1 cellular context compared by ENCODE assay signal in the genomic region with DNA sequence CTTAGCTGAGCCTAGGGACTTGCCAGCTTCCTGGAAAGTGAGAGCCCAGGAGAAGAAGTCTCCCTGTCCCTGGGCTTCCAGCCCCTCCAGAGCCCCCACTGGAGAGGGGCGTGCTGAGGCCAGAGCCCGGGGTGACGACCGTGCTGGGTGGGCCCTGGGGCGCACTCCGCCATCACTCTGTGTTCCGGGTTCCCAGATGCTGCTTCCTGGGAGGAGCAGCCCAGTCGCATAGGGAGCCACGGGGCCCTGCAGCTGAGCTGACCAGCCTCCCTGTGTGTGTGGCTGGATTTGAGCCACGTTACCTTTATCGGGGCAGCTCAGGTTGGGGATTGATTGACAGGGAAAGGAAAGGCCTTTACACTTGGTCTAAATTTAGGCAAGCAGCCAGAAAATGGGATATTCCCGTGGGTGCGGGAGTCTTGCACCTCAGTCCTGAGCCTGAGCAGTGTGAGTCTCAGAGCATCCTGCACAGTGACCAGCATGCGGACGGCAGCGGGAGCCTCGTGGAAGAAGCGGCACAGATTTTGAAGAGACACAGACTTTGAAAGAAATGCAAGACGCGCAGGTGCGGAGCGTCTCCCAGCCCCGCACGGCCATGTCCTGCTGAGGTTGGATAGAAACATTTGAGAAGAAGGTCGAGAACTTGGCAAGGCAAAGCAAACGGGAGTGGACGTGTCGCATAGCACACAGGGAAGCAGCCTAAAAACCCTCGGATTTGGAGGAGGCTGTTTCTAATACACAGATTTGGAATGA.
TF ChIP-seq lines count a peak whose summit lies in the region.

No MANE protein-coding gene starts in this region.

TF ChIP-seq in WTC11, 78 proteins besides CTCF, POLR2A, EP300 and RAD21:
- TF ChIP-seq, protein P1, sequence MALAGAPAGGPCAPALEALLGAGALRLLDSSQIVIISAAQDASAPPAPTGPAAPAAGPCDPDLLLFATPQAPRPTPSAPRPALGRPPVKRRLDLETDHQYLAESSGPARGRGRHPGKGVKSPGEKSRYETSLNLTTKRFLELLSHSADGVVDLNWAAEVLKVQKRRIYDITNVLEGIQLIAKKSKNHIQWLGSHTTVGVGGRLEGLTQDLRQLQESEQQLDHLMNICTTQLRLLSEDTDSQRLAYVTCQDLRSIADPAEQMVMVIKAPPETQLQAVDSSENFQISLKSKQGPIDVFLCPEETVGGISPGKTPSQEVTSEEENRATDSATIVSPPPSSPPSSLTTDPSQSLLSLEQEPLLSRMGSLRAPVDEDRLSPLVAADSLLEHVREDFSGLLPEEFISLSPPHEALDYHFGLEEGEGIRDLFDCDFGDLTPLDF (CRISPR knock-in tag; IDR thresholded peaks at IDR 0.05): no peak
- TF ChIP-seq, protein P2, sequence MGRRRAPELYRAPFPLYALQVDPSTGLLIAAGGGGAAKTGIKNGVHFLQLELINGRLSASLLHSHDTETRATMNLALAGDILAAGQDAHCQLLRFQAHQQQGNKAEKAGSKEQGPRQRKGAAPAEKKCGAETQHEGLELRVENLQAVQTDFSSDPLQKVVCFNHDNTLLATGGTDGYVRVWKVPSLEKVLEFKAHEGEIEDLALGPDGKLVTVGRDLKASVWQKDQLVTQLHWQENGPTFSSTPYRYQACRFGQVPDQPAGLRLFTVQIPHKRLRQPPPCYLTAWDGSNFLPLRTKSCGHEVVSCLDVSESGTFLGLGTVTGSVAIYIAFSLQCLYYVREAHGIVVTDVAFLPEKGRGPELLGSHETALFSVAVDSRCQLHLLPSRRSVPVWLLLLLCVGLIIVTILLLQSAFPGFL (CRISPR knock-in tag; IDR thresholded peaks at IDR 0.05; ENCODE audit: borderline replicate concordance): no peak
- TF ChIP-seq ZBTB21 (CRISPR knock-in tag; IDR thresholded peaks at IDR 0.05; ENCODE audit: borderline replicate concordance): no peak
- TF ChIP-seq NFATC4 (CRISPR knock-in tag; IDR thresholded peaks at IDR 0.05): no peak
- TF ChIP-seq NFE2L1 (CRISPR knock-in tag; IDR thresholded peaks at IDR 0.05): no peak
- TF ChIP-seq, protein P3, sequence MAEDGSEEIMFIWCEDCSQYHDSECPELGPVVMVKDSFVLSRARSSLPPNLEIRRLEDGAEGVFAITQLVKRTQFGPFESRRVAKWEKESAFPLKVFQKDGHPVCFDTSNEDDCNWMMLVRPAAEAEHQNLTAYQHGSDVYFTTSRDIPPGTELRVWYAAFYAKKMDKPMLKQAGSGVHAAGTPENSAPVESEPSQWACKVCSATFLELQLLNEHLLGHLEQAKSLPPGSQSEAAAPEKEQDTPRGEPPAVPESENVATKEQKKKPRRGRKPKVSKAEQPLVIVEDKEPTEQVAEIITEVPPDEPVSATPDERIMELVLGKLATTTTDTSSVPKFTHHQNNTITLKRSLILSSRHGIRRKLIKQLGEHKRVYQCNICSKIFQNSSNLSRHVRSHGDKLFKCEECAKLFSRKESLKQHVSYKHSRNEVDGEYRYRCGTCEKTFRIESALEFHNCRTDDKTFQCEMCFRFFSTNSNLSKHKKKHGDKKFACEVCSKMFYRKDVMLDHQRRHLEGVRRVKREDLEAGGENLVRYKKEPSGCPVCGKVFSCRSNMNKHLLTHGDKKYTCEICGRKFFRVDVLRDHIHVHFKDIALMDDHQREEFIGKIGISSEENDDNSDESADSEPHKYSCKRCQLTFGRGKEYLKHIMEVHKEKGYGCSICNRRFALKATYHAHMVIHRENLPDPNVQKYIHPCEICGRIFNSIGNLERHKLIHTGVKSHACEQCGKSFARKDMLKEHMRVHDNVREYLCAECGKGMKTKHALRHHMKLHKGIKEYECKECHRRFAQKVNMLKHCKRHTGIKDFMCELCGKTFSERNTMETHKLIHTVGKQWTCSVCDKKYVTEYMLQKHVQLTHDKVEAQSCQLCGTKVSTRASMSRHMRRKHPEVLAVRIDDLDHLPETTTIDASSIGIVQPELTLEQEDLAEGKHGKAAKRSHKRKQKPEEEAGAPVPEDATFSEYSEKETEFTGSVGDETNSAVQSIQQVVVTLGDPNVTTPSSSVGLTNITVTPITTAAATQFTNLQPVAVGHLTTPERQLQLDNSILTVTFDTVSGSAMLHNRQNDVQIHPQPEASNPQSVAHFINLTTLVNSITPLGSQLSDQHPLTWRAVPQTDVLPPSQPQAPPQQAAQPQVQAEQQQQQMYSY (CRISPR knock-in tag; IDR thresholded peaks at IDR 0.05): no peak
- TF ChIP-seq ZNF396 (CRISPR knock-in tag; IDR thresholded peaks at IDR 0.05; ENCODE audit: borderline replicate concordance): no peak
- TF ChIP-seq GRHL2 (CRISPR knock-in tag; IDR thresholded peaks at IDR 0.05; ENCODE audit: insufficient replicate concordance, severe bottlenecking): no peak
- no peak for TF ChIP-seq FOXK1 (CRISPR knock-in tag; IDR thresholded peaks at IDR 0.05)
- TF ChIP-seq TP53 (CRISPR knock-in tag; IDR thresholded peaks at IDR 0.05): no peak
- no peak for TF ChIP-seq SP1 (CRISPR knock-in tag; conservative IDR thresholded peaks at IDR 0.05)
- no peak for TF ChIP-seq ZNF671 (CRISPR knock-in tag; IDR thresholded peaks at IDR 0.05)
